8 cellular contexts compared by ENCODE assay signal in the genomic region with DNA sequence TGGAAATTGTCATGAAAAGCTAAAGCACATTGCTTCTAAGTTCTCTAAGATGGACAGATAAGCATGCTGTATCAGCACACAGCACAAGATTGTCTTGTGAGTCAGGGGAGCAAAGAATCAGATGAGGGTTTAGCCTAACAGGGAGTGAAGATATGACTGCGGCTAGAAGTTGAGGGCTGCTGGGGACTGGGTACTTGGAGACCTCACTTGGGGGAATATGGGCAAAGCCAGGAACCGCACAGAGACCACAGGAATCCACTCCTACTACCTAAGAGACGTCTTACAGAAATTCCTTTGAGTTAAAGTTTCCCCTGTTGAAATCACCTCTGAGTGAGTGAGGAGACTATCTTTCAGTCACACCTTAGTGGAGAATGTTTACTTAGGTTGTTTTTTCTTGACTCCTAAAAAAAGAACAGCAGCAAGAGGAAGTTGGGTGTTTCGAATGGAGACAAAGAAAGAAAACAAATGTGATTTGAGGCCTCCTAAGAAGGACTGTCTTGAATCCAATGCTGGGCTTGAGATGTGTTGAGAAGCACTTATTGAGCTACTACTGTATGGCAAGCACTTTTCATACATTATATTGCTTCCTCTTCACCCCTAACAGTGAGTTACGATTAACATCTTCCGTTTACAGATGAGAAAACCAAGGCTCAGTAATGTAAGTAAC.
A peak's percentile ranks its signal among the peaks of the same experiment; 100 is the strongest.
DNase-seq lines count a peak whose midpoint lies in the region; ATAC-seq and TF ChIP-seq lines count a peak whose summit lies in the region.

No MANE protein-coding gene starts in this region.

- no peak for TF ChIP-seq POLR2A in spleen (IDR thresholded peaks at IDR 0.05)

- H2AFZ ChIP-seq in Loucy (ENCODE audit: low read length), result no peak overlapping the region

- peaks cover 10 to 14% of the 10 kb centered on the region in 2 donors for H3K36me3 Mint-ChIP-seq in CD14-positive monocyte
- peaks cover 7% of the 10 kb centered on the region for H3K36me3 Mint-ChIP-seq in activated naive CD8-positive, alpha-beta T cell treated with anti-CD3 and anti-CD28 coated beads, Interleukin-2, amount 10 ng/mL, durations not matched to agents 7 days and 5 days

- whole genome bisulfite sequencing in spleen, 5 donors, result 42 to 51% (median 47%) methylated on average over 6 of the region's 6 CpGs

- H3K9me3 ChIP-seq in Loucy (ENCODE audit: insufficient read depth, low read depth, low read length) (no peaks in the 10 kb centered on the region), spleen (no peaks in the 10 kb centered on the region)

- H3K79me2 ChIP-seq in Loucy (ENCODE audit: insufficient read depth, low read length), result peaks cover 88% of the 10 kb centered on the region

- intact Hi-C loops in CD14-positive monocyte (cut with micrococcal nuclease), result loop anchor here (5.0 to 10.0 kb wide), 2 partner anchors 45 to 47 kb away; no protein-coding TSS in a partner anchor
- intact Hi-C loops in spleen (cut with DNase I; ENCODE audit: low total_unique reads), result no loop called here
- intact Hi-C loops in posterior vena cava (cut with DNase I), result loop anchor here in 1 of 2 donors (10.0 kb wide), 1 partner anchor 95 kb away; no protein-coding TSS in a partner anchor

- H3K4me3 ChIP-seq in Loucy (ENCODE audit: low read length, poor library complexity, severe bottlenecking) (no peak overlapping the region), spleen (peak overlapping the region in 1 of 8 donors; percentile 23)

- no peaks in the 10 kb centered on the region for H4K20me1 ChIP-seq in Loucy (ENCODE audit: insufficient read depth, low read length, poor library complexity, severe bottlenecking)

- H3K36me3 ChIP-seq in Loucy (ENCODE audit: insufficient read depth, low read length) (peaks cover 5% of the 10 kb centered on the region; the same call in 1 of the 2 replicates), spleen (peaks cover 0 to 6% (median 0%) of the 10 kb centered on the region in 6 donors)

- peaks cover 97% of the 10 kb centered on the region for H3K4me1 Mint-ChIP-seq in CD14-positive monocyte
- peaks cover 92% of the 10 kb centered on the region for H3K4me1 Mint-ChIP-seq in activated naive CD8-positive, alpha-beta T cell treated with anti-CD3 and anti-CD28 coated beads, Interleukin-2, amount 10 ng/mL, durations not matched to agents 7 days and 5 days

- H3K9me2 ChIP-seq in Loucy (replicated peaks; ENCODE audit: low read depth, low read length), result no peaks in the 10 kb centered on the region

- no peaks in the 10 kb centered on the region for H3K27me3 Mint-ChIP-seq in CD14-positive monocyte (ENCODE audit: low read depth in 3 of 3)
- no peaks in the 10 kb centered on the region for H3K27me3 Mint-ChIP-seq in activated naive CD8-positive, alpha-beta T cell treated with anti-CD3 and anti-CD28 coated beads, Interleukin-2, amount 10 ng/mL, durations not matched to agents 7 days and 5 days

- POLR2A ChIA-PET in activated naive CD8-positive, alpha-beta T cell treated with anti-CD3 and anti-CD28 coated beads, Interleukin-2, amount 10 ng/mL, durations not matched to agents 7 days and 5 days (lab: Charles Lee), result interaction anchor here (1.0 to 6.8 kb wide), 4 partner anchors 10 to 99 kb away, joined by 3 to 75 read pairs (median 4); a partner anchor contains a TSS

- no peaks in the 10 kb centered on the region for H3F3A ChIP-seq in Loucy (ENCODE audit: low read depth)

- H3K9me3 Mint-ChIP-seq in CD14-positive monocyte, result no peaks in the 10 kb centered on the region
- no peaks in the 10 kb centered on the region for H3K9me3 Mint-ChIP-seq in activated naive CD8-positive, alpha-beta T cell treated with anti-CD3 and anti-CD28 coated beads, Interleukin-2, amount 10 ng/mL, durations not matched to agents 7 days and 5 days

- H3K4me3 Mint-ChIP-seq in CD14-positive monocyte, result peak overlapping the region in 1 of 2 donors; percentile 9
- peak overlapping the region; percentile 68 for H3K4me3 Mint-ChIP-seq in activated naive CD8-positive, alpha-beta T cell treated with anti-CD3 and anti-CD28 coated beads, Interleukin-2, amount 10 ng/mL, durations not matched to agents 7 days and 5 days

- peaks cover 66% of the 10 kb centered on the region for H3K4me1 ChIP-seq in Loucy (ENCODE audit: insufficient read depth, low read length, poor library complexity, severe bottlenecking)
- H3K4me1 ChIP-seq in spleen, result peaks cover 59 to 100% (median 100%) of the 10 kb centered on the region in 6 donors

- peak overlapping the region; percentile 21 for H3K4me2 ChIP-seq in Loucy (ENCODE audit: low read depth, low read length, poor library complexity, severe bottlenecking)

- H3K9ac ChIP-seq in Loucy (ENCODE audit: low read depth, low read length, poor library complexity, severe bottlenecking), result peak overlapping the region; percentile 27

- ATAC-seq in GM21381 (IDR thresholded peaks at IDR 0.05; ENCODE audit: unreplicated experiment) (peak; percentile 40), GM19467 (IDR thresholded peaks at IDR 0.05; ENCODE audit: unreplicated experiment) (no peak)
- ATAC-seq in activated naive CD8-positive, alpha-beta T cell treated with anti-CD3 and anti-CD28 coated beads, Interleukin-2, amount 10 ng/mL, durations not matched to agents 7 days and 5 days (ENCODE audit: low read depth), result peak; percentile 23

- DNase-seq in CD14-positive monocyte (ENCODE audit: low spot score), result no peak
- DNase-seq in activated naive CD8-positive, alpha-beta T cell treated with anti-CD3 and anti-CD28 coated beads, Interleukin-2, amount 10 ng/mL, durations not matched to agents 7 days and 5 days, result no peak
- DNase-seq in spleen, result no peak
- no peak for DNase-seq in NCI-H2107 treated with DMSO at 0.1 percent for 48 hours (lab: John Stamatoyannopoulos, UW; ENCODE audit: unreplicated experiment)
- DNase-seq in posterior vena cava (ENCODE audit: low spot score), result no peak

- H3K27me3 ChIP-seq in Loucy (ENCODE audit: insufficient read depth, low read length, poor library complexity, severe bottlenecking), result no peaks in the 10 kb centered on the region
- H3K27me3 ChIP-seq in spleen (replicated peaks in 1 of 7), result no peaks in the 10 kb centered on the region

- TF ChIP-seq CTCF in CD14-positive monocyte (IDR thresholded peaks at IDR 0.05) (no peak), Loucy (conservative IDR thresholded peaks at IDR 0.05; ENCODE audit: low read length) (no peak), spleen (IDR thresholded peaks at IDR 0.05 in 8 of 11, conservative IDR thresholded peaks at IDR 0.05 in 3 of 11) (no peak)

- H3K27ac ChIP-seq in spleen, result peak overlapping the region; percentile 69 to 93 (median 84)

- peak overlapping the region; percentile 30 to 92 (median 80) for H3K27ac Mint-ChIP-seq in CD14-positive monocyte
- H3K27ac Mint-ChIP-seq in activated naive CD8-positive, alpha-beta T cell treated with anti-CD3 and anti-CD28 coated beads, Interleukin-2, amount 10 ng/mL, durations not matched to agents 7 days and 5 days, result peak overlapping the region; percentile 84
